Comparison of ENCODE assay signal across 9 cellular contexts in genomic region chr14:67623114-67623513, GRCh38. TPM values are rescaled to one million over a fixed set of nuclear protein-coding genes. Genes with fewer than 3 reads are reported as not detected.
DNase-seq lines count a peak whose midpoint lies in the region; ATAC-seq and TF ChIP-seq lines count a peak whose summit lies in the region.
"Had no signal": no experiment of that assay in that cellular context is flagged by ENCODE, and none has a peak within 500 bp of the region (broad histone marks: within the 10 kb centered on the region; RNA-seq: fewer than 3 reads in every experiment).

No MANE protein-coding gene starts in this region.

- CTCF ChIA-PET in T-cell (lab: Charles Lee), result interaction anchor here in 1 of 2 donors (1.2 kb wide), 1 partner anchor 23 kb away, joined by 3 read pairs; the partner anchor contains the start of gene PIGH

- no peaks in the 10 kb centered on the region for H3K36me3 Mint-ChIP-seq in T-helper 1 cell treated with Interleukin-12 subunit alpha and Interleukin-12 subunit beta and Interleukin-4 antibody, amounts not matched to agents 30 μg/mL and 1 μg/mL, for 36 hours (ENCODE audit: low read depth)
- peaks cover 3% of the 10 kb centered on the region for H3K36me3 Mint-ChIP-seq in T-cell

- H3K4me1 Mint-ChIP-seq in T-helper 1 cell treated with Interleukin-12 subunit alpha and Interleukin-12 subunit beta and Interleukin-4 antibody, amounts not matched to agents 30 μg/mL and 1 μg/mL, for 36 hours (ENCODE audit: low read depth), result peaks cover 28% of the 10 kb centered on the region
- H3K4me1 Mint-ChIP-seq in T-cell, result peaks cover 35 to 38% (median 36%) of the 10 kb centered on the region in 3 donors

- H3K27ac Mint-ChIP-seq in T-helper 1 cell treated with Interleukin-12 subunit alpha and Interleukin-12 subunit beta and Interleukin-4 antibody, amounts not matched to agents 30 μg/mL and 1 μg/mL, for 36 hours, result peak overlapping the region; percentile 65
- peak overlapping the region; percentile 52 to 71 for H3K27ac Mint-ChIP-seq in T-cell

- H3K4me3 ChIP-seq in SJCRH30, result no peak overlapping the region

- H3K4me1 ChIP-seq in foreskin keratinocyte (peaks cover 16% of the 10 kb centered on the region), SJCRH30 (no peaks in the 10 kb centered on the region)

- POLR2A ChIA-PET in T-cell (lab: Charles Lee), result interaction anchor here in 1 of 2 donors (0.9 kb wide), 1 partner anchor 23 kb away, joined by 3 read pairs; the partner anchor contains the start of gene PIGH

- H3K4me3 Mint-ChIP-seq in T-helper 1 cell treated with Interleukin-12 subunit alpha and Interleukin-12 subunit beta and Interleukin-4 antibody, amounts not matched to agents 30 μg/mL and 1 μg/mL, for 36 hours, result peak overlapping the region; percentile 39
- H3K4me3 Mint-ChIP-seq in T-cell, result no peak overlapping the region

- no peaks in the 10 kb centered on the region for H3K27me3 ChIP-seq in foreskin keratinocyte
- H3K27me3 ChIP-seq in SJCRH30, result no peaks in the 10 kb centered on the region

- DNase-seq in T-helper 1 cell, result no peak
- DNase-seq in T-cell, result no peak
- peak; percentile 92 to 95 for DNase-seq in foreskin keratinocyte
- no peak for DNase-seq in activated CD4-positive, alpha-beta T cell treated with anti-CD3 and anti-CD28 coated beads for 4 hours
- no peak for DNase-seq in SJCRH30

- no peak for TF ChIP-seq CTCF in foreskin keratinocyte (conservative IDR thresholded peaks at IDR 0.05)

- H3K27me3 Mint-ChIP-seq in T-helper 1 cell treated with Interleukin-12 subunit alpha and Interleukin-12 subunit beta and Interleukin-4 antibody, amounts not matched to agents 30 μg/mL and 1 μg/mL, for 36 hours (ENCODE audit: low read depth), result peaks cover 10% of the 10 kb centered on the region
- H3K27me3 Mint-ChIP-seq in T-cell, result peaks cover 0 to 2% of the 10 kb centered on the region in 2 donors

- ATAC-seq in T-cell (replicated peaks in 1 of 4), result peak in 1 of 4 experiments; percentile 14
- peak; percentile 57 for ATAC-seq in foreskin keratinocyte
- no peak for ATAC-seq in GM18867 (IDR thresholded peaks at IDR 0.05; ENCODE audit: unreplicated experiment)

- H3K36me3 ChIP-seq in SJCRH30, result no peaks in the 10 kb centered on the region

- H3K9me3 ChIP-seq in SJCRH30 (replicated peaks), result no peaks in the 10 kb centered on the region

- H3K27ac ChIP-seq in foreskin keratinocyte (peak overlapping the region; percentile 88), temporal lobe (ENCODE audit: low read depth, low read length) (peak overlapping the region; percentile 47), SJCRH30 (no peak overlapping the region)
- H3K27ac ChIP-seq: KMS-11 had no signal

- no peaks in the 10 kb centered on the region for H3K9me3 Mint-ChIP-seq in T-helper 1 cell treated with Interleukin-12 subunit alpha and Interleukin-12 subunit beta and Interleukin-4 antibody, amounts not matched to agents 30 μg/mL and 1 μg/mL, for 36 hours
- no peaks in the 10 kb centered on the region for H3K9me3 Mint-ChIP-seq in T-cell

RNA-seq across cellular contexts. Expression of gene ARG2, which starts 3.4 kb away (rescaled TPM):
- 1 to 10 TPM in 3 of 5 donors, under 1 TPM in 2; 0.62 to 2.6 (median 1.1) TPM for total RNA-seq in T-cell
- total RNA-seq in foreskin keratinocyte, result 15.8 and 18.2 TPM in 2 replicates
- polyA plus RNA-seq in foreskin keratinocyte, result 13.8 and 17.9 TPM in 2 replicates
- total RNA-seq in temporal lobe, result 40.1 TPM
- 8.6 and 9.7 TPM in 2 replicates for total RNA-seq in SJCRH30 (2014; rRNA removed; shearing (Covaris generic))

RNA-seq across cellular contexts. Expression of gene PIGH, which starts 23.0 kb away (rescaled TPM):
- total RNA-seq in T-cell (10 to 100 TPM; 28.7 to 46.8 (median 35.1) TPM), foreskin keratinocyte (18.1 and 20.4 TPM in 2 replicates), temporal lobe (22.1 TPM)
- 17.5 and 20.7 TPM in 2 replicates for polyA plus RNA-seq in foreskin keratinocyte
- total RNA-seq in SJCRH30 (2014; rRNA removed; shearing (Covaris generic)), result 17.4 and 18.4 TPM in 2 replicates

RNA-seq across cellular contexts. Expression of gene VTI1B, which starts 51.3 kb away (rescaled TPM):
- 10 to 100 TPM; 41.6 to 66.9 (median 54.7) TPM for total RNA-seq in T-cell
- total RNA-seq in foreskin keratinocyte, result 64.5 and 74.3 TPM in 2 replicates
- polyA plus RNA-seq in foreskin keratinocyte, result 91.3 and 98.4 TPM in 2 replicates
- total RNA-seq in temporal lobe, result 40.6 TPM
- 34.7 and 35.3 TPM in 2 replicates for total RNA-seq in SJCRH30 (2014; rRNA removed; shearing (Covaris generic))

Comparison
In these comparisons a context has a peak if more than half of its experiments do, and no peak if none do; other contexts are left out.
1. DNase-seq: peak in foreskin keratinocyte (2 of 2); none in T-helper 1 cell (0 of 5), T-cell (0 of 34), activated CD4-positive, alpha-beta T cell treated with anti-CD3 and anti-CD28 coated beads for 4 hours (0 of 2) and SJCRH30 (0 of 2).